In the genomic region with DNA sequence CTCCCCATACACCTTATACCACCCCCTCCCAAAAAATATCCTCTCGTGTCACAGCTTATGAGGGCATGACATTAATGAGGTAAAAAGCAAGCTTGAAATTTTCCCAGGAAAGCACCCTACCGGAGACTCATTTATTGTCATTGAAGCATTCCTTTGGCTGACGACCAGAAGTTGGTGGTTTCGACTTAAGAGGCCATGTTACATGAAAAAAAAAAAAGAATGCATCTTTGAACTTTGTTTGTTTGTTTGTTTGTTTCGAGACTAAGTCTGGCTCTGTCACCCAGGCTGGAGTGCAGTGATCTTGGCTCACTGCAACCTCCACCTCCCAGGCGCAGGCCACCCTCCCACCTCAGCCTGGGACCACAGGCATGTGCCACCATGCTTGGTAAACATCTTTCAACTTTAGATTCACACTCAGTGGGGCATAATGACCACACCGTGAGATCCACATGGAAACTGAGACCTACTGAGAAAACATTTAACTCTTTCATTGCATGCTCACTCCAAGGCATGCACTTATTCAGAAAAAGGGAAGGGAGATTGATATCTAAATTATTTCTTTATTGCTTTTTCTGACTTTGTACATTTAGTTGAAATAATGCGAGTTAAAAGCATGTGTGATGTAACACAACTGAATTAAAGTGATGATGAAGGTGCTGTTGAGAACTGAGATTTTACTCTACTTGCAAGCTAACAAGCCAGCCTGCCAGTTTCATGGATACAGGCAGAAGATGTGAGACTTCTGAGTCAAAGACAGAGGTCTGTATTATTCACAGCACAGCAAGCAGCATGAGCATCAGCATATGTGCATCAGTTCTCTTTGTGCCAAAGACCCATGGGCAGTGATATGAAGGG, we compare ENCODE assay signal across 9 cellular contexts. TPM values are rescaled to one million over a fixed set of nuclear protein-coding genes. Genes with fewer than 3 reads are reported as not detected.
DNase-seq lines count a peak whose midpoint lies in the region; ATAC-seq and TF ChIP-seq lines count a peak whose summit lies in the region.
"Had no signal": no experiment of that assay in that cellular context is flagged by ENCODE, and none has a peak within 500 bp of the region (broad histone marks: within the 10 kb centered on the region; RNA-seq: fewer than 3 reads in every experiment).

No MANE protein-coding gene starts in this region.

- no peaks in the 10 kb centered on the region for H3K27me3 ChIP-seq in PC-9 (ENCODE audit: insufficient read depth, low read depth)

- H2AFZ ChIP-seq in PC-9 = no peak overlapping the region

- BruUV-seq in PC-9 (replicated peaks; lab: Mats Ljungman, UMichigan) = no TSS peak

- CTCF ChIA-PET in PC-9 (lab: Charles Lee) = no interaction called here

- peaks cover 0 to 2% (median 1%) of the 10 kb centered on the region in 3 donors for H3K27me3 Mint-ChIP-seq in CD14-positive monocyte (ENCODE audit: low read depth in 3 of 3)
- H3K27me3 Mint-ChIP-seq in activated T-helper 2 cell treated with anti-CD3 and anti-CD28 coated beads, Interferon-gamma antibody, Interleukin-2, Interleukin-4, amounts not matched to agents 10 μg/mL and 5 μg/mL and 100 μg/mL, durations not matched to agents 14 hours and 24 hours and 36 hours (ENCODE audit: low read depth) = no peaks in the 10 kb centered on the region

- H3K36me3 Mint-ChIP-seq in CD14-positive monocyte = peaks cover 3 to 9% of the 10 kb centered on the region in 2 donors
- H3K36me3 Mint-ChIP-seq in activated T-helper 2 cell treated with anti-CD3 and anti-CD28 coated beads, Interferon-gamma antibody, Interleukin-2, Interleukin-4, amounts not matched to agents 10 μg/mL and 5 μg/mL and 100 μg/mL, durations not matched to agents 14 hours and 24 hours and 36 hours (ENCODE audit: low read depth) = no peaks in the 10 kb centered on the region

- TF ChIP-seq CTCF in CD14-positive monocyte (IDR thresholded peaks at IDR 0.05) (no peak), PC-9 (conservative IDR thresholded peaks at IDR 0.05) (no peak)

- peaks cover 5% of the 10 kb centered on the region for H3K79me2 ChIP-seq in PC-9 (ENCODE audit: low read depth)

- H3K4me3 Mint-ChIP-seq in CD14-positive monocyte = peak overlapping the region in 1 of 2 donors; percentile 63
- H3K4me3 Mint-ChIP-seq in activated T-helper 2 cell treated with anti-CD3 and anti-CD28 coated beads, Interferon-gamma antibody, Interleukin-2, Interleukin-4, amounts not matched to agents 10 μg/mL and 5 μg/mL and 100 μg/mL, durations not matched to agents 14 hours and 24 hours and 36 hours (ENCODE audit: low read depth) = no peak overlapping the region

- ATAC-seq in GM19023 (IDR thresholded peaks at IDR 0.05; ENCODE audit: unreplicated experiment) (peak; percentile 40), HG02981 (IDR thresholded peaks at IDR 0.05; ENCODE audit: unreplicated experiment) (peak; percentile 27)

- H3K4me2 ChIP-seq in PC-9 = no peak overlapping the region

- H3F3A ChIP-seq in PC-9 (ENCODE audit: insufficient read depth, low read depth) = no peaks in the 10 kb centered on the region; the same call in 1 of the 2 replicates

- H3K4me3 ChIP-seq in PC-9 = no peak overlapping the region

- no peaks in the 10 kb centered on the region for H3K9me2 ChIP-seq in PC-9 (ENCODE audit: insufficient read depth)

- H3K4me1 Mint-ChIP-seq in CD14-positive monocyte = peaks cover 39% of the 10 kb centered on the region
- peaks cover 32% of the 10 kb centered on the region for H3K4me1 Mint-ChIP-seq in activated T-helper 2 cell treated with anti-CD3 and anti-CD28 coated beads, Interferon-gamma antibody, Interleukin-2, Interleukin-4, amounts not matched to agents 10 μg/mL and 5 μg/mL and 100 μg/mL, durations not matched to agents 14 hours and 24 hours and 36 hours (ENCODE audit: low read depth)

- no peak for DNase-seq in CD14-positive monocyte (ENCODE audit: low spot score)
- DNase-seq in activated T-helper 2 cell treated with anti-CD3 and anti-CD28 coated beads, Interferon-gamma antibody, Interleukin-2, Interleukin-4, amounts not matched to agents 10 μg/mL and 5 μg/mL and 100 μg/mL, durations not matched to agents 14 hours and 24 hours and 36 hours (ENCODE audit: low spot score) = no peak
- DNase-seq in PC-9 = no peak
- DNase-seq in COLO829 (ENCODE audit: low spot score) = no peak
- DNase-seq in NCI-H345 (lab: John Stamatoyannopoulos, UW) = no peak
- DNase-seq in AG20443 (ENCODE audit: low spot score) = no peak
- DNase-seq: activated effector memory CD4-positive, alpha-beta T cell treated with Interleukin-2 at 50 U/mL for 16 hours had no signal

- no peaks in the 10 kb centered on the region; the same call in 1 of the 2 replicates for H3K4me1 ChIP-seq in PC-9 (replicated peaks; ENCODE audit: insufficient read depth)

- H3K9me3 Mint-ChIP-seq in CD14-positive monocyte = peaks cover 0 to 2% (median 0%) of the 10 kb centered on the region in 7 donors
- no peaks in the 10 kb centered on the region for H3K9me3 Mint-ChIP-seq in activated T-helper 2 cell treated with anti-CD3 and anti-CD28 coated beads, Interferon-gamma antibody, Interleukin-2, Interleukin-4, amounts not matched to agents 10 μg/mL and 5 μg/mL and 100 μg/mL, durations not matched to agents 14 hours and 24 hours and 36 hours

- intact Hi-C loops in CD14-positive monocyte (cut with micrococcal nuclease) (loop anchor here in 1 of 2 donors (5.0 kb wide), 3 partner anchors 46 to 196 kb away; no protein-coding TSS in a partner anchor), PC-9 (cut with micrococcal nuclease; ENCODE audit: unreplicated experiment) (no loop called here)
- intact Hi-C loops in activated T-helper 2 cell treated with anti-CD3 and anti-CD28 coated beads, Interferon-gamma antibody, Interleukin-2, Interleukin-4, amounts not matched to agents 10 μg/mL and 5 μg/mL and 100 μg/mL, durations not matched to agents 14 hours and 24 hours and 36 hours (cut with micrococcal nuclease) = loop anchor here (10.0 kb wide), 2 partner anchors 158 to 362 kb away; a partner anchor contains a TSS

- no peaks in the 10 kb centered on the region for H4K20me1 ChIP-seq in PC-9 (ENCODE audit: insufficient read depth)

- H3K27ac ChIP-seq in PC-9 = no peak overlapping the region

- H3K27ac Mint-ChIP-seq in CD14-positive monocyte = peak overlapping the region; percentile 80 to 93 (median 86)
- peak overlapping the region; percentile 34 for H3K27ac Mint-ChIP-seq in activated T-helper 2 cell treated with anti-CD3 and anti-CD28 coated beads, Interferon-gamma antibody, Interleukin-2, Interleukin-4, amounts not matched to agents 10 μg/mL and 5 μg/mL and 100 μg/mL, durations not matched to agents 14 hours and 24 hours and 36 hours

- POLR2A ChIA-PET in PC-9 (lab: Charles Lee; ENCODE audit: unreplicated experiment) = no interaction called here

- no peaks in the 10 kb centered on the region for H3K36me3 ChIP-seq in PC-9 (ENCODE audit: low read depth)

- H3K9me3 ChIP-seq in PC-9 (ENCODE audit: insufficient read depth, low read depth) = no peaks in the 10 kb centered on the region

RNA-seq across cellular contexts. Expression of a gene that starts 5.1 kb away (rescaled TPM):
- polyA plus RNA-seq in CD14-positive monocyte = 10 to 100 TPM; 44.4 to 60.0 TPM
- 62.0 and 63.2 TPM in 2 replicates for total RNA-seq in activated T-helper 2 cell treated with anti-CD3 and anti-CD28 coated beads, Interferon-gamma antibody, Interleukin-2, Interleukin-4, amounts not matched to agents 10 μg/mL and 5 μg/mL and 100 μg/mL, durations not matched to agents 14 hours and 24 hours and 36 hours
- total RNA-seq in PC-9 (2021) = 58.1 and 82.6 TPM in 2 replicates
